1 cellular context compared by ENCODE assay signal in genomic region chr17:82520041-82520910, GRCh38.
TF ChIP-seq lines count a peak whose summit lies in the region.

No MANE protein-coding gene starts in this region.

TF ChIP-seq in HepG2, 621 proteins besides CTCF, POLR2A, EP300 and RAD21 (continued from another document):
- TF ChIP-seq PRDM10 (CRISPR knock-in tag; IDR thresholded peaks at IDR 0.05; ENCODE audit: low read depth), result 0 out of 2 replicates have a peak, but pooled peaks have one; percentile 10
- peak; percentile 18; the same call in 1 of the 2 replicates for TF ChIP-seq ZMYM4 (CRISPR knock-in tag; IDR thresholded peaks at IDR 0.05)
- TF ChIP-seq ZNF225 (CRISPR knock-in tag; IDR thresholded peaks at IDR 0.05), result no peak
- TF ChIP-seq HOXA7 (CRISPR knock-in tag; IDR thresholded peaks at IDR 0.05), result no peak
- no peak for TF ChIP-seq MBNL3 (CRISPR knock-in tag; conservative IDR thresholded peaks at IDR 0.05)
- no peak for TF ChIP-seq FOXA1 (IDR thresholded peaks at IDR 0.05)
- no peak for TF ChIP-seq FOXA1 (CRISPR knock-in tag; IDR thresholded peaks at IDR 0.05)
- TF ChIP-seq NR2C2 (CRISPR knock-in tag; IDR thresholded peaks at IDR 0.05; ENCODE audit: borderline replicate concordance), result 0 out of 2 replicates have a peak, but pooled peaks have one; percentile 37
- no peak; the same call in 1 of the 2 replicates for TF ChIP-seq SMAD3 (CRISPR knock-in tag; IDR thresholded peaks at IDR 0.05)
- no peak for TF ChIP-seq ATF3 (CRISPR knock-in tag; IDR thresholded peaks at IDR 0.05)
- 0 out of 2 replicates have a peak, but pooled peaks have one; percentile 39 for TF ChIP-seq ZNF879 (CRISPR knock-in tag; IDR thresholded peaks at IDR 0.05)
- TF ChIP-seq ZNF20 (CRISPR knock-in tag; IDR thresholded peaks at IDR 0.05), result no peak
- no peak for TF ChIP-seq ZNF607 (CRISPR knock-in tag; IDR thresholded peaks at IDR 0.05; ENCODE audit: borderline replicate concordance)
- TF ChIP-seq ZNF746 (CRISPR knock-in tag; IDR thresholded peaks at IDR 0.05), result no peak
- TF ChIP-seq ZMYM2 (CRISPR knock-in tag; IDR thresholded peaks at IDR 0.05), result no peak
- TF ChIP-seq MAX (IDR thresholded peaks at IDR 0.05), result peak; percentile 33
- TF ChIP-seq ZNF597 (CRISPR knock-in tag; IDR thresholded peaks at IDR 0.05), result no peak
- TF ChIP-seq ZNF674 (CRISPR knock-in tag; IDR thresholded peaks at IDR 0.05; ENCODE audit: low read depth), result no peak
- TF ChIP-seq NFIC (IDR thresholded peaks at IDR 0.05; ENCODE audit: low read length), result no peak
- peak; percentile 83 for TF ChIP-seq YY1 (IDR thresholded peaks at IDR 0.05; ENCODE audit: insufficient read depth, insufficient replicate concordance, low read depth, low read length)
- no peak for TF ChIP-seq RFX3 (CRISPR knock-in tag; IDR thresholded peaks at IDR 0.05)
- TF ChIP-seq ZNF256 (CRISPR knock-in tag; conservative IDR thresholded peaks at IDR 0.05), result no peak
- TF ChIP-seq FOXO1 (CRISPR knock-in tag; IDR thresholded peaks at IDR 0.05), result no peak
- TF ChIP-seq HNRNPH1 (optimal IDR thresholded peaks at IDR 0.05; ENCODE audit: low read depth, low read length), result no peak
- TF ChIP-seq MAFF (IDR thresholded peaks at IDR 0.05; ENCODE audit: low read depth, low read length), result no peak
- peak; percentile 46; the same call in 1 of the 2 replicates for TF ChIP-seq TSC22D2 (CRISPR knock-in tag; IDR thresholded peaks at IDR 0.05; ENCODE audit: borderline replicate concordance)
- TF ChIP-seq ZFP41 (CRISPR knock-in tag; IDR thresholded peaks at IDR 0.05; ENCODE audit: borderline replicate concordance), result no peak
- no peak for TF ChIP-seq SRSF9 (IDR thresholded peaks at IDR 0.05; ENCODE audit: borderline replicate concordance, insufficient read depth, low read depth, low read length, poor library complexity, severe bottlenecking)
- no peak for TF ChIP-seq DNMT1 (CRISPR knock-in tag; IDR thresholded peaks at IDR 0.05)
- TF ChIP-seq ZNF260 (CRISPR knock-in tag; IDR thresholded peaks at IDR 0.05; ENCODE audit: borderline replicate concordance, low read depth), result no peak
- TF ChIP-seq ATF4 (CRISPR knock-in tag; IDR thresholded peaks at IDR 0.05), result no peak
- TF ChIP-seq NR3C1 (CRISPR knock-in tag; IDR thresholded peaks at IDR 0.05), result no peak
- peak; percentile 70; the same call in 1 of the 2 replicates for TF ChIP-seq ZNF772 (CRISPR knock-in tag; IDR thresholded peaks at IDR 0.05)
